In genomic region chr2:119323459-119323858, GRCh38 we compare ENCODE assay signal across 15 cellular contexts. TPM values are rescaled to one million over a fixed set of nuclear protein-coding genes. Genes with fewer than 3 reads are reported as not detected.
A peak's percentile ranks its signal among the peaks of the same experiment; 100 is the strongest.
DNase-seq lines count a peak whose midpoint lies in the region; ATAC-seq and TF ChIP-seq lines count a peak whose summit lies in the region.
"Had no signal": no experiment of that assay in that cellular context is flagged by ENCODE, and none has a peak within 500 bp of the region (broad histone marks: within the 10 kb centered on the region; RNA-seq: fewer than 3 reads in every experiment).

No MANE protein-coding gene starts in this region.

- H3K4ac ChIP-seq in H9 (ENCODE audit: low read depth, low read length): no peak overlapping the region

- TF ChIP-seq CTCF in H9 (conservative IDR thresholded peaks at IDR 0.05): no peak
- TF ChIP-seq CTCF in RWPE2 (IDR thresholded peaks at IDR 0.05; ENCODE audit: poor library complexity, severe bottlenecking): no peak
- TF ChIP-seq CTCF in suprapubic skin (IDR thresholded peaks at IDR 0.05): no peak
- TF ChIP-seq CTCF in MM.1S (IDR thresholded peaks at IDR 0.05; ENCODE audit: low read length): no peak

- H3K27ac Mint-ChIP-seq in H9: peak overlapping the region in 2 of 3 experiments; percentile 50 to 74; a peak in 3 of 7 replicates
- H3K27ac Mint-ChIP-seq: HFFc6 had no signal

- H3K23ac ChIP-seq in H9 (ENCODE audit: insufficient read length, low read depth, low read length): no peak overlapping the region

- no peaks in the 10 kb centered on the region for H3K27me3 ChIP-seq in H9 (ENCODE audit: insufficient read depth, low read length)
- no peaks in the 10 kb centered on the region for H3K27me3 ChIP-seq in RWPE2 (ENCODE audit: insufficient read depth, poor library complexity, severe bottlenecking)
- no peaks in the 10 kb centered on the region for H3K27me3 ChIP-seq in esophagus (ENCODE audit: control insufficient read depth in 1 of 2, insufficient read depth in 2 of 2, low read length in 2 of 2)
- H3K27me3 ChIP-seq in suprapubic skin: no peaks in the 10 kb centered on the region
- H3K27me3 ChIP-seq in MM.1S (replicated peaks; ENCODE audit: insufficient read depth, low read length): no peaks in the 10 kb centered on the region

- H3K4me1 Mint-ChIP-seq in H9: peaks cover 3 to 7% of the 10 kb centered on the region in 2 experiments

- no peak for DNase-seq in H9
- no peak for DNase-seq in RWPE2 (ENCODE audit: low spot score)
- no peak for DNase-seq in suprapubic skin (ENCODE audit: low spot score in 2 of 2)
- no peak for DNase-seq in stimulated activated CD4-positive, alpha-beta T cell treated with anti-CD3 and anti-CD28 coated beads, Interleukin-4, amount 100 ng/mL, for 24 hours
- DNase-seq in MM.1S: no peak
- DNase-seq: Caco-2, DMS79, HFFc6, NCI-H1048, NCI-H146, NCI-H2081 treated with DMSO at 0.1 percent for 48 hours, NCI-H510A treated with DMSO at 0.1 percent for 48 hours had no signal

- H3K27ac ChIP-seq in H9 (ENCODE audit: insufficient read length, low read depth, low read length): no peak overlapping the region
- H3K27ac ChIP-seq in RWPE2 (ENCODE audit: poor library complexity, severe bottlenecking): no peak overlapping the region
- H3K27ac ChIP-seq in esophagus (ENCODE audit: low read depth in 2 of 2, low read length in 1 of 2): peak overlapping the region; percentile 73 to 86
- H3K27ac ChIP-seq in suprapubic skin: peak overlapping the region; percentile 63
- no peak overlapping the region for H3K27ac ChIP-seq in MM.1S (ENCODE audit: low read length)

- no peak for TF ChIP-seq EP300 in suprapubic skin (IDR thresholded peaks at IDR 0.05)

- H2BK120ac ChIP-seq in H9 (ENCODE audit: low read depth, low read length, poor library complexity, severe bottlenecking): no peak overlapping the region

- H3K79me1 ChIP-seq in H9 (ENCODE audit: insufficient read depth, low read depth, low read length, poor library complexity, severe bottlenecking): no peaks in the 10 kb centered on the region

- no peaks in the 10 kb centered on the region for H3K9me3 Mint-ChIP-seq in H9
- H3K9me3 Mint-ChIP-seq: HFFc6 had no signal

- H3F3A ChIP-seq in MM.1S (ENCODE audit: insufficient read depth, low read length): no peaks in the 10 kb centered on the region

- TF ChIP-seq POLR2A in suprapubic skin (IDR thresholded peaks at IDR 0.05): no peak

- no peak overlapping the region for H3K14ac ChIP-seq in H9 (ENCODE audit: insufficient read depth, low read length)

- H3K23me2 ChIP-seq in H9 (ENCODE audit: insufficient read length, low read depth, low read length, poor library complexity, severe bottlenecking): no peaks in the 10 kb centered on the region

- H3K79me2 ChIP-seq in H9 (ENCODE audit: insufficient read depth, low read length) (no peaks in the 10 kb centered on the region), MM.1S (ENCODE audit: low read length) (no peaks in the 10 kb centered on the region)

- H3K4me2 ChIP-seq in H9 (ENCODE audit: insufficient read depth, insufficient read length, low read length): no peak overlapping the region
- H3K4me2 ChIP-seq in MM.1S (ENCODE audit: low read depth, low read length): no peak overlapping the region

- H2AFZ ChIP-seq in H9 (ENCODE audit: low read length) (no peak overlapping the region), MM.1S (ENCODE audit: low read length) (no peak overlapping the region)

- H3K9ac ChIP-seq in H9 (ENCODE audit: extremely low read depth, insufficient read length, low read length): no peak overlapping the region
- H3K9ac ChIP-seq in MM.1S (ENCODE audit: low read length): no peak overlapping the region

- H3K4me3 ChIP-seq in RWPE2 (ENCODE audit: severe bottlenecking) (no peak overlapping the region), esophagus (ENCODE audit: low read depth in 1 of 2, low read length in 2 of 2) (no peak overlapping the region), suprapubic skin (no peak overlapping the region), MM.1S (ENCODE audit: low read length) (no peak overlapping the region)
- H3K4me3 ChIP-seq: K562 had no signal

- no peak overlapping the region for H3K56ac ChIP-seq in H9 (ENCODE audit: insufficient read length, low read depth, low read length)

- WGBS in H9 (ENCODE audit: extremely low coverage, insufficient read length, low lambda C conversion rate): no CpG with 5 or more reads among the region's 8 CpGs
- 52 to 60% methylated on average over 8 of the region's 8 CpGs for WGBS in esophagus, 2 donors
- WGBS in suprapubic skin: 56% methylated on average over 8 of the region's 8 CpGs

- ATAC-seq in RWPE2 (ENCODE audit: low read depth) (0 out of 3 replicates have a peak, but pooled peaks have one; percentile 36), HG03139 (IDR thresholded peaks at IDR 0.05; ENCODE audit: unreplicated experiment) (no peak)
- ATAC-seq: K562 had no signal

- H3T11ph ChIP-seq in H9 (ENCODE audit: low read length): no peak overlapping the region

- H2BK20ac ChIP-seq in H9 (ENCODE audit: low read depth, low read length, poor library complexity, severe bottlenecking): no peak overlapping the region

- no peaks in the 10 kb centered on the region for H3K36me3 ChIP-seq in RWPE2 (ENCODE audit: low read depth)
- H3K36me3 ChIP-seq in esophagus (ENCODE audit: control insufficient read depth in 2 of 2, insufficient read depth in 2 of 2, low read length in 1 of 2): no peaks in the 10 kb centered on the region
- no peaks in the 10 kb centered on the region for H3K36me3 ChIP-seq in suprapubic skin
- no peaks in the 10 kb centered on the region for H3K36me3 ChIP-seq in MM.1S (replicated peaks; ENCODE audit: insufficient read depth, low read length)

- no peak overlapping the region for H4K91ac ChIP-seq in H9 (ENCODE audit: insufficient read length, low read depth, low read length)

- H3K4me1 ChIP-seq in H9 (ENCODE audit: insufficient read depth, low read length): no peaks in the 10 kb centered on the region
- peaks cover 2% of the 10 kb centered on the region for H3K4me1 ChIP-seq in RWPE2 (ENCODE audit: insufficient read depth, poor library complexity, severe bottlenecking)
- H3K4me1 ChIP-seq in esophagus (ENCODE audit: control insufficient read depth in 2 of 2, insufficient read depth in 2 of 2, low read length in 1 of 2): no peaks in the 10 kb centered on the region
- peaks cover 10% of the 10 kb centered on the region for H3K4me1 ChIP-seq in suprapubic skin
- H3K4me1 ChIP-seq in MM.1S (ENCODE audit: low read length): no peaks in the 10 kb centered on the region

- H4K8ac ChIP-seq in H9 (replicated peaks; ENCODE audit: insufficient read length, low read depth, low read length): no peak overlapping the region

- H2BK12ac ChIP-seq in H9 (ENCODE audit: insufficient read length, low read depth, low read length): no peak overlapping the region

- H3K27me3 Mint-ChIP-seq in H9 (ENCODE audit: low read depth): no peaks in the 10 kb centered on the region; the same call in 1 of the 2 replicates

- no peaks in the 10 kb centered on the region for H3K9me2 ChIP-seq in MM.1S (replicated peaks; ENCODE audit: insufficient read depth, low read length)

- no peak overlapping the region for H2BK15ac ChIP-seq in H9 (ENCODE audit: low read depth, low read length)

- no peak overlapping the region for H3K18ac ChIP-seq in H9 (ENCODE audit: insufficient read length, low read depth, low read length)

- H2AK5ac ChIP-seq in H9 (ENCODE audit: insufficient read length, low read length): no peak overlapping the region

- H3K9me3 ChIP-seq in H9 (ENCODE audit: control insufficient read depth, low read depth, low read length): no peaks in the 10 kb centered on the region
- H3K9me3 ChIP-seq in RWPE2 (ENCODE audit: severe bottlenecking): no peaks in the 10 kb centered on the region
- H3K9me3 ChIP-seq in esophagus (ENCODE audit: control insufficient read depth in 2 of 2, insufficient read depth in 1 of 2, low read depth in 1 of 2, low read length in 1 of 2): no peaks in the 10 kb centered on the region
- no peaks in the 10 kb centered on the region for H3K9me3 ChIP-seq in suprapubic skin
- H3K9me3 ChIP-seq in MM.1S (replicated peaks; ENCODE audit: insufficient read depth, low read length): no peaks in the 10 kb centered on the region
- H3K9me3 ChIP-seq: Caco-2 had no signal

- H3K4me3 Mint-ChIP-seq in H9: no peak overlapping the region
- H3K4me3 Mint-ChIP-seq: HFFc6 had no signal

- H4K20me1 ChIP-seq in H9 (ENCODE audit: control insufficient read depth, insufficient read depth, insufficient read length): no peaks in the 10 kb centered on the region
- H4K20me1 ChIP-seq in MM.1S (ENCODE audit: insufficient read depth, low read length): no peaks in the 10 kb centered on the region

- no peak overlapping the region for H4K5ac ChIP-seq in H9 (ENCODE audit: insufficient read length, low read depth, low read length)

- no peaks in the 10 kb centered on the region for H3K36me3 Mint-ChIP-seq in H9 (ENCODE audit: insufficient read depth in 1 of 3, low read depth in 3 of 3)

- H2BK5ac ChIP-seq in H9 (ENCODE audit: insufficient read length, low read length): no peak overlapping the region

RNA-seq across cellular contexts. Expression of gene C2orf76, which starts 43.2 kb away (rescaled TPM):
- total RNA-seq in H9 (2021): 5.7 and 7.7 TPM in 2 replicates
- 10 to 100 TPM; 11.7 to 12.6 TPM for polyA plus RNA-seq in esophagus
- total RNA-seq in suprapubic skin: 10 to 100 TPM in 1 of 4 donors, 1 to 10 TPM in 3; 6.7 to 10.6 (median 9.3) TPM

RNA-seq across cellular contexts. Expression of gene DBI, which starts 43.3 kb away (rescaled TPM):
- total RNA-seq in H9 (2021) (127 and 128 TPM in 2 replicates), suprapubic skin (100 to 1,000 TPM; 242 to 376 (median 273) TPM)
- 1,000 to 10,000 TPM in 1 of 2 donors, 100 to 1,000 TPM in 1; 823 to 1,063 TPM for polyA plus RNA-seq in esophagus

Comparison
In these comparisons a context has a peak if more than half of its experiments do, and no peak if none do; other contexts are left out.
1. H3K27ac ChIP-seq: peak in esophagus (2 of 2) and suprapubic skin (single experiment); none in H9 (single experiment), RWPE2 (single experiment) and MM.1S (single experiment).